In the genomic region with DNA sequence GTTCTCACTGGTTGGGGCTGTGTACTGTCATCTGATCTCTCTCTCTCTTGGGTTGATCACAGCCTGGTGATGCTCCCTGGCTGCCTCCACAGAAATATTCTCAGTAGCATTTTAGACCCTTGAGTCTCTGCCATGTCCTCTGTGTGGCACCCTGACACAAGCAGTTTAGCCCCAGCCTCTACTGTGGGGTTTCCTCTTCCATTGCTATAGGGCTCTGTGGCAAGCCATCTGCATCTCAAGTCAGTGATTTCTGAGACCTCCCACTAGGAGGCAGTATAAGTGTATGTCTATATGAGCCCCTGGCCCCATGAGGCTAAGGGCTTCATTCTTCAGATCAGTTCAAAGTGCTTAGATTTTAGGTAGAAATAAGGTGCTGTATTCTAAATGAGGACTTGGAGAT, we compare ENCODE assay signal across 9 cellular contexts. TPM values are rescaled to one million over a fixed set of nuclear protein-coding genes. Genes with fewer than 3 reads are reported as not detected.
DNase-seq lines count a peak whose midpoint lies in the region; ATAC-seq, FAIRE-seq and TF ChIP-seq lines count a peak whose summit lies in the region.
"Had no signal": no experiment of that assay in that cellular context is flagged by ENCODE, and none has a peak within 500 bp of the region (broad histone marks: within the 10 kb centered on the region; RNA-seq: fewer than 3 reads in every experiment).

No MANE protein-coding gene starts in this region.

- peak; percentile 32 for DNase-seq in GM10248 (ENCODE audit: extremely low spot score)
- DNase-seq in H54 (ENCODE audit: insufficient read length, low spot score): peak; percentile 16
- DNase-seq in NCI-H187 (lab: John Stamatoyannopoulos, UW): peak; percentile 37 to 61
- DNase-seq in astrocyte (ENCODE audit: low read depth): peak; percentile 6
- peak; percentile 29 for DNase-seq in lung (ENCODE audit: low spot score)
- DNase-seq in lower leg skin (ENCODE audit: low spot score in 2 of 2): no peak
- no peak for DNase-seq in T-helper 9 cell

- POLR2A ChIA-PET in GM10248 (lab: Yijun Ruan, JAX): no interaction called here

- no peak overlapping the region for H3K4me2 ChIP-seq in astrocyte (ENCODE audit: low read length)

- no peaks in the 10 kb centered on the region for H3K9me3 Mint-ChIP-seq in astrocyte (ENCODE audit: unreplicated experiment)

- no peaks in the 10 kb centered on the region for H3K79me2 ChIP-seq in astrocyte (ENCODE audit: insufficient read depth, low read length)

- H3K9me3 ChIP-seq in astrocyte (ENCODE audit: insufficient read depth, low read depth, low read length) (no peaks in the 10 kb centered on the region), lung (ENCODE audit: control insufficient read depth in 2 of 2, insufficient read depth in 1 of 2, low read length in 1 of 2) (no peaks in the 10 kb centered on the region)
- H3K9me3 ChIP-seq: thoracic aorta had no signal

- peak; percentile 35 for TF ChIP-seq CTCF in GM10248 (IDR thresholded peaks at IDR 0.05; ENCODE audit: control extremely low read depth, extremely low read depth, low read depth, missing control alignments)
- peak; percentile 30 for TF ChIP-seq CTCF in astrocyte (IDR thresholded peaks at IDR 0.05; ENCODE audit: insufficient read depth, low read depth, low read length)
- TF ChIP-seq CTCF in lung (IDR thresholded peaks at IDR 0.05; ENCODE audit: control extremely low read depth, extremely low read depth): no peak
- TF ChIP-seq CTCF in lower leg skin (IDR thresholded peaks at IDR 0.05): no peak

- intact Hi-C loops in lower leg skin (cut with DNase I; ENCODE audit: low total_unique reads): no loop called here

- no peaks in the 10 kb centered on the region for H3K36me3 Mint-ChIP-seq in astrocyte (ENCODE audit: low read depth, unreplicated experiment)

- no peaks in the 10 kb centered on the region for H4K20me1 ChIP-seq in astrocyte (ENCODE audit: insufficient read depth, low read length)

- H3K4me1 Mint-ChIP-seq in astrocyte (ENCODE audit: low read depth, unreplicated experiment): no peaks in the 10 kb centered on the region

- H3K27me3 ChIP-seq in astrocyte (ENCODE audit: insufficient read depth, low read length): no peaks in the 10 kb centered on the region
- H3K27me3 ChIP-seq in lung (ENCODE audit: control insufficient read depth, insufficient read depth): no peaks in the 10 kb centered on the region

- H3K4me3 ChIP-seq in astrocyte (ENCODE audit: insufficient read depth, low read depth, low read length) (no peak overlapping the region), lung (no peak overlapping the region), lower leg skin (ENCODE audit: low read depth, poor library complexity, severe bottlenecking) (no peak overlapping the region)
- H3K4me3 ChIP-seq: thoracic aorta had no signal

- no peak overlapping the region for H3K4me3 Mint-ChIP-seq in astrocyte (ENCODE audit: unreplicated experiment)

- FAIRE-seq in H54 (lab: Jason Lieb, UNC): peak; percentile 30
- FAIRE-seq in astrocyte (lab: Jason Lieb, UNC): no peak

- CTCF ChIA-PET in GM10248 (lab: Yijun Ruan, JAX): no interaction called here

- TF ChIP-seq POLR2A in H54 (IDR thresholded peaks at IDR 0.05; ENCODE audit: low read depth, low read length) (no peak), lower leg skin (IDR thresholded peaks at IDR 0.05) (no peak)

- H3K27me3 Mint-ChIP-seq in astrocyte (ENCODE audit: low read depth, unreplicated experiment): no peaks in the 10 kb centered on the region

- no peak overlapping the region for H2AFZ ChIP-seq in astrocyte (ENCODE audit: low read depth, low read length)

- H3K36me3 ChIP-seq in astrocyte (ENCODE audit: insufficient read depth, low read length) (no peaks in the 10 kb centered on the region), lung (ENCODE audit: control insufficient read depth in 2 of 2, insufficient read depth in 2 of 2, low read length in 2 of 2) (no peaks in the 10 kb centered on the region)
- H3K36me3 ChIP-seq: thoracic aorta had no signal

- no peak overlapping the region for H3K27ac ChIP-seq in astrocyte (ENCODE audit: low read depth, low read length)
- H3K27ac ChIP-seq in lung (ENCODE audit: low read depth in 1 of 2, low read length in 1 of 2): no peak overlapping the region
- H3K27ac ChIP-seq: thoracic aorta had no signal

- H3K9ac ChIP-seq in astrocyte (ENCODE audit: low read length): no peak overlapping the region

- ATAC-seq in lung (ENCODE audit: insufficient read depth, low FRiP score) (no peak), GM21515 (IDR thresholded peaks at IDR 0.05; ENCODE audit: unreplicated experiment) (no peak)

- H3K4me1 ChIP-seq in astrocyte (ENCODE audit: insufficient read depth, low read length) (no peaks in the 10 kb centered on the region), lung (ENCODE audit: control insufficient read depth in 2 of 2, insufficient read depth in 2 of 2, low read length in 2 of 2) (no peaks in the 10 kb centered on the region)

- H3K27ac Mint-ChIP-seq in astrocyte (ENCODE audit: unreplicated experiment): no peak overlapping the region

RNA-seq across cellular contexts. Expression of a gene that starts 50.6 kb away (rescaled TPM):
- total RNA-seq in astrocyte (3.9 and 4.6 TPM in 2 replicates), lung (under 1 TPM; 0.31 to 0.86 TPM), lower leg skin (1 to 10 TPM in 3 of 4 donors, not detected in 1; 2.8 to 7.1 (median 6.3) TPM)
- polyA plus RNA-seq in lung: under 1 TPM; 0.13 to 0.18 TPM
- total RNA-seq: thoracic aorta had no signal

Comparison
In these comparisons a context has a peak if more than half of its experiments do, and no peak if none do; other contexts are left out.
1. DNase-seq: peak in GM10248 (single experiment), H54 (single experiment), NCI-H187 (2 of 2), astrocyte (single experiment) and lung (single experiment); none in lower leg skin (0 of 2) and T-helper 9 cell (single experiment).
2. CTCF ChIP-seq: peak in GM10248 (single experiment) and astrocyte (single experiment); none in lung (single experiment) and lower leg skin (0 of 3).